8 cellular contexts compared by ENCODE assay signal in genomic region chr1:114458208-114458777, GRCh38. TPM values are rescaled to one million over a fixed set of nuclear protein-coding genes. Genes with fewer than 3 reads are reported as not detected.
DNase-seq lines count a peak whose midpoint lies in the region; ATAC-seq and TF ChIP-seq lines count a peak whose summit lies in the region.

No MANE protein-coding gene starts in this region.

- no peaks in the 10 kb centered on the region for H3K9me3 ChIP-seq in osteoblast (ENCODE audit: low read depth, low read length)
- no peaks in the 10 kb centered on the region for H3K9me3 ChIP-seq in ascending aorta

- H3K27ac ChIP-seq in osteoblast (ENCODE audit: low read depth, low read length) = peak overlapping the region; percentile 71
- no peak overlapping the region for H3K27ac ChIP-seq in ascending aorta

- no peaks in the 10 kb centered on the region for H4K20me1 ChIP-seq in osteoblast (ENCODE audit: insufficient read depth, low read length)

- peaks cover 37% of the 10 kb centered on the region for H3K4me1 Mint-ChIP-seq in central memory CD8-positive, alpha-beta T cell

- intact Hi-C loops in ascending aorta (cut with DNase I) (no loop called here), left colon (cut with DNase I, micrococcal nuclease) (no loop called here)

- H3K36me3 ChIP-seq in osteoblast (ENCODE audit: insufficient read depth, low read length) = peaks cover 24% of the 10 kb centered on the region
- H3K36me3 ChIP-seq in ascending aorta = peaks cover 5 to 22% of the 10 kb centered on the region in 2 donors

- no peaks in the 10 kb centered on the region for H3K9me3 Mint-ChIP-seq in central memory CD8-positive, alpha-beta T cell

- H3K4me1 ChIP-seq in osteoblast (ENCODE audit: insufficient read depth, low read length) (peaks cover 24% of the 10 kb centered on the region), ascending aorta (no peaks in the 10 kb centered on the region)

- no peak for ATAC-seq in central memory CD8-positive, alpha-beta T cell (replicated peaks; ENCODE audit: extremely low read depth, poor library complexity, severe bottlenecking)
- ATAC-seq in GM18505 (IDR thresholded peaks at IDR 0.05; ENCODE audit: unreplicated experiment) (no peak), left colon (no peak)

- no peak for TF ChIP-seq CTCF in osteoblast (IDR thresholded peaks at IDR 0.05; ENCODE audit: extremely low read depth, low read depth, low read length)
- no peak for TF ChIP-seq CTCF in ascending aorta (IDR thresholded peaks at IDR 0.05)

- H3K4me3 Mint-ChIP-seq in central memory CD8-positive, alpha-beta T cell = no peak overlapping the region

- no peak for TF ChIP-seq POLR2A in GM18505 (IDR thresholded peaks at IDR 0.05; ENCODE audit: borderline replicate concordance, extremely low read depth, insufficient read depth, insufficient read length)

- H3K27me3 Mint-ChIP-seq in central memory CD8-positive, alpha-beta T cell = no peaks in the 10 kb centered on the region

- peak overlapping the region; percentile 3 for H3K4me2 ChIP-seq in osteoblast (ENCODE audit: insufficient read depth, low read length)

- no peak overlapping the region for H3K4me3 ChIP-seq in osteoblast (ENCODE audit: insufficient read depth, low read length)
- no peak overlapping the region for H3K4me3 ChIP-seq in ascending aorta

- H3K79me2 ChIP-seq in osteoblast (ENCODE audit: insufficient read depth, low read length) = peaks cover 24% of the 10 kb centered on the region

- no peaks in the 10 kb centered on the region for H3K27me3 ChIP-seq in osteoblast (ENCODE audit: insufficient read depth, low read length)
- H3K27me3 ChIP-seq in ascending aorta = no peaks in the 10 kb centered on the region

- H2AFZ ChIP-seq in osteoblast (ENCODE audit: low read length) = no peak overlapping the region

- DNase-seq in GM03348 (ENCODE audit: low spot score) (peak; percentile 13), NCI-H226 (peak; percentile 69), osteoblast (ENCODE audit: insufficient read length, low spot score, missing footprints) (no peak), ascending aorta (ENCODE audit: low spot score in 2 of 2) (no peak), left colon (no peak), occipital lobe (lab: John Stamatoyannopoulos, UW) (no peak)
- DNase-seq in central memory CD8-positive, alpha-beta T cell (ENCODE audit: low spot score in 2 of 2) = no peak

- peaks cover 30% of the 10 kb centered on the region for H3K36me3 Mint-ChIP-seq in central memory CD8-positive, alpha-beta T cell (ENCODE audit: insufficient read depth)

- H3K27ac Mint-ChIP-seq in central memory CD8-positive, alpha-beta T cell (ENCODE audit: low read depth) = peak overlapping the region; percentile 22

RNA-seq across cellular contexts. Expression of gene TRIM33, which starts 52.7 kb away (rescaled TPM):
- total RNA-seq in osteoblast (43.1 and 48.6 TPM in 2 replicates), ascending aorta (42.5 TPM), left colon (10 to 100 TPM; 28.6 to 31.0 TPM), occipital lobe (85.6 TPM)

Comparison
In these comparisons a context has a peak if more than half of its experiments do, and no peak if none do; other contexts are left out.
1. DNase-seq: peak in GM03348 (single experiment) and NCI-H226 (single experiment); none in central memory CD8-positive, alpha-beta T cell (0 of 2), osteoblast (single experiment), ascending aorta (0 of 2), left colon (0 of 2) and occipital lobe (single experiment).